In genomic region chr21:41195311-41195710, GRCh38 we compare ENCODE assay signal across 19 cellular contexts. TPM values are rescaled to one million over a fixed set of nuclear protein-coding genes. Genes with fewer than 3 reads are reported as not detected.
DNase-seq lines count a peak whose midpoint lies in the region; ATAC-seq, FAIRE-seq and TF ChIP-seq lines count a peak whose summit lies in the region.
"Had no signal": no experiment of that assay in that cellular context is flagged by ENCODE, and none has a peak within 500 bp of the region (broad histone marks: within the 10 kb centered on the region; RNA-seq: fewer than 3 reads in every experiment).

No MANE protein-coding gene starts in this region.

- no peak overlapping the region for H2BK12ac ChIP-seq in H1 (ENCODE audit: low read depth, low read length)

- H3K23ac ChIP-seq in H1 (ENCODE audit: insufficient read length) = peak overlapping the region; percentile 89

- ATAC-seq in memory B cell (ENCODE audit: low read depth) (peak; percentile 96), HG02763 (IDR thresholded peaks at IDR 0.05; ENCODE audit: unreplicated experiment) (no peak)
- ATAC-seq in stimulated activated naive B cell treated with anti-CD40 and anti-IgM and Interleukin-4, amounts not matched to agents 10 μg/mL and 1 μg/mL and 100 μg/mL, for 72 hours (replicated peaks) = peak; percentile 63 to 71
- ATAC-seq: GM23338 had no signal

- H3K4me1 ChIP-seq in H1 (replicated peaks in 1 of 4; ENCODE audit: control insufficient read depth in 3 of 4, insufficient read depth in 4 of 4, low read length in 3 of 4) = no peaks in the 10 kb centered on the region; a peak in 1 of 7 replicates
- H3K4me1 ChIP-seq: SJCRH30 had no signal

- H4K5ac ChIP-seq in H1 (ENCODE audit: insufficient read length, low read depth, low read length) = no peak overlapping the region

- no peak overlapping the region for H2BK15ac ChIP-seq in H1 (ENCODE audit: low read length)

- no peak overlapping the region for H4K8ac ChIP-seq in H1 (ENCODE audit: extremely low read depth, insufficient read depth, low read length)

- no peak for TF ChIP-seq POLR2A in H1 (IDR thresholded peaks at IDR 0.05; ENCODE audit: control extremely low read depth in 1 of 2, low read depth in 2 of 2, low read length in 2 of 2)

- H3K36me3 Mint-ChIP-seq in T-helper 1 cell treated with Interleukin-12 subunit alpha and Interleukin-12 subunit beta and Interleukin-4 antibody, amounts not matched to agents 30 μg/mL and 1 μg/mL, for 36 hours (ENCODE audit: low read depth) = no peaks in the 10 kb centered on the region
- H3K36me3 Mint-ChIP-seq in memory B cell = peaks cover 7% of the 10 kb centered on the region
- H3K36me3 Mint-ChIP-seq in stimulated activated naive B cell treated with anti-CD40 and anti-IgM and Interleukin-4, amounts not matched to agents 10 μg/mL and 1 μg/mL and 100 μg/mL, for 72 hours = peaks cover 0 to 6% of the 10 kb centered on the region in 2 donors
- H3K36me3 Mint-ChIP-seq in activated T-helper 1 cell treated with anti-CD3 and anti-CD28 coated beads, Interleukin-12 subunit alpha, Interleukin-12 subunit beta, Interleukin-2, Interleukin-4 antibody, amounts not matched to agents 30 ng/mL and 10 ng/mL and 1 ng/mL, durations not matched to agents 14 hours and 24 hours and 36 hours (ENCODE audit: low read depth) = no peaks in the 10 kb centered on the region

- no peak overlapping the region for H2AK5ac ChIP-seq in H1 (ENCODE audit: low read depth, low read length)

- no peaks in the 10 kb centered on the region for H3K36me3 ChIP-seq in H1 (ENCODE audit: control insufficient read depth in 2 of 4, insufficient read depth in 4 of 4, low read length in 3 of 4)
- H3K36me3 ChIP-seq: SJCRH30 had no signal

- no peaks in the 10 kb centered on the region for H3K27me3 ChIP-seq in H1 (replicated peaks in 1 of 4; ENCODE audit: control insufficient read depth in 3 of 4, extremely low read depth in 1 of 4, insufficient read depth in 3 of 4, low read length in 3 of 4)
- H3K27me3 ChIP-seq: SJCRH30 had no signal

- no peaks in the 10 kb centered on the region for H3K9me3 ChIP-seq in H1 (ENCODE audit: insufficient read depth in 2 of 2, low read depth in 1 of 2, low read length in 1 of 2)
- H3K9me3 ChIP-seq: SJCRH30 had no signal

- H4K91ac ChIP-seq in H1 (replicated peaks; ENCODE audit: insufficient read length, low read length) = no peak overlapping the region

- H3K18ac ChIP-seq in H1 (ENCODE audit: extremely low read depth, low read length) = no peak overlapping the region

- 92% methylated on average over 5 of the region's 5 CpGs; no CpG with 5 or more reads in 1 of the 2 experiments for WGBS in H1 (ENCODE audit: extremely low coverage in 1 of 2, insufficient coverage in 1 of 2, insufficient read length in 1 of 2, insufficient replicate concordance in 2 of 2, low coverage in 1 of 2, low lambda C conversion rate in 2 of 2, missing lambda C conversion rate in 1 of 2), 2 experiments

- no peak overlapping the region for H2AFZ ChIP-seq in H1 (ENCODE audit: low read length)
- H2AFZ ChIP-seq: GM23338, PC-9 had no signal

- no peak overlapping the region for H3K4me3 Mint-ChIP-seq in T-helper 1 cell treated with Interleukin-12 subunit alpha and Interleukin-12 subunit beta and Interleukin-4 antibody, amounts not matched to agents 30 μg/mL and 1 μg/mL, for 36 hours
- peak overlapping the region; percentile 57 for H3K4me3 Mint-ChIP-seq in memory B cell
- no peak overlapping the region for H3K4me3 Mint-ChIP-seq in stimulated activated naive B cell treated with anti-CD40 and anti-IgM and Interleukin-4, amounts not matched to agents 10 μg/mL and 1 μg/mL and 100 μg/mL, for 72 hours
- H3K4me3 Mint-ChIP-seq in activated T-helper 1 cell treated with anti-CD3 and anti-CD28 coated beads, Interleukin-12 subunit alpha, Interleukin-12 subunit beta, Interleukin-2, Interleukin-4 antibody, amounts not matched to agents 30 ng/mL and 10 ng/mL and 1 ng/mL, durations not matched to agents 14 hours and 24 hours and 36 hours = no peak overlapping the region
- H3K4me3 Mint-ChIP-seq: GM23338 had no signal

- no peak overlapping the region for H2BK120ac ChIP-seq in H1 (replicated peaks; ENCODE audit: low read depth, low read length)

- no peak overlapping the region for H3K4me3 ChIP-seq in H1 (ENCODE audit: extremely low read depth in 1 of 4, insufficient read depth in 2 of 4, low read depth in 3 of 4, low read length in 4 of 4)
- H3K4me3 ChIP-seq: GM23338, PC-9, SJCRH30 had no signal

- H3K4ac ChIP-seq in H1 (replicated peaks; ENCODE audit: insufficient read length, low read depth, low read length) = no peak overlapping the region

- H4K20me1 ChIP-seq in H1 (replicated peaks in 1 of 2; ENCODE audit: control insufficient read depth in 1 of 2, insufficient read depth in 2 of 2, low read length in 2 of 2) = no peaks in the 10 kb centered on the region

- CTCF ChIA-PET in H1 (lab: Charles Lee; ENCODE audit: partially characterized antibody) = no interaction called here

- H2BK5ac ChIP-seq in H1 (ENCODE audit: low read depth, low read length) = no peak overlapping the region

- no peak overlapping the region for H3K4me2 ChIP-seq in H1 (ENCODE audit: insufficient read depth in 1 of 2, low read depth in 2 of 2, low read length in 2 of 2)
- H3K4me2 ChIP-seq: GM23338, PC-9 had no signal

- H3K27me3 Mint-ChIP-seq in T-helper 1 cell treated with Interleukin-12 subunit alpha and Interleukin-12 subunit beta and Interleukin-4 antibody, amounts not matched to agents 30 μg/mL and 1 μg/mL, for 36 hours (ENCODE audit: low read depth) = no peaks in the 10 kb centered on the region
- no peaks in the 10 kb centered on the region for H3K27me3 Mint-ChIP-seq in memory B cell
- H3K27me3 Mint-ChIP-seq in stimulated activated naive B cell treated with anti-CD40 and anti-IgM and Interleukin-4, amounts not matched to agents 10 μg/mL and 1 μg/mL and 100 μg/mL, for 72 hours = peaks cover 0 to under 1% of the 10 kb centered on the region in 2 donors
- H3K27me3 Mint-ChIP-seq in activated T-helper 1 cell treated with anti-CD3 and anti-CD28 coated beads, Interleukin-12 subunit alpha, Interleukin-12 subunit beta, Interleukin-2, Interleukin-4 antibody, amounts not matched to agents 30 ng/mL and 10 ng/mL and 1 ng/mL, durations not matched to agents 14 hours and 24 hours and 36 hours (ENCODE audit: insufficient read depth) = peaks cover 2% of the 10 kb centered on the region

- DNase-seq in T-helper 1 cell (no peak), H1 (ENCODE audit: low read depth in 1 of 2, low spot score in 2 of 2) (no peak), memory B cell (ENCODE audit: low spot score in 2 of 2) (peak in 1 of 2 donors; percentile 14), NCI-H748 (lab: John Stamatoyannopoulos, UW; ENCODE audit: unreplicated experiment) (no peak)
- DNase-seq in stimulated activated naive B cell treated with anti-CD40 and anti-IgM and Interleukin-4, amounts not matched to agents 10 μg/mL and 1 μg/mL and 100 μg/mL, for 72 hours = no peak
- DNase-seq in activated T-helper 1 cell treated with anti-CD3 and anti-CD28 coated beads, Interleukin-12 subunit alpha, Interleukin-12 subunit beta, Interleukin-2, Interleukin-4 antibody, amounts not matched to agents 30 ng/mL and 10 ng/mL and 1 ng/mL, durations not matched to agents 14 hours and 24 hours and 36 hours (ENCODE audit: low spot score) = no peak
- DNase-seq: DMS79 treated with DMSO at 0.1 percent for 48 hours, KBM-7, NCI-H1417 treated with DMSO at 0.1 percent for 48 hours, NCI-H1930, NCI-H226, NCI-H524, PC-9, SJCRH30 had no signal

- no peak for TF ChIP-seq RAD21 in H1 (IDR thresholded peaks at IDR 0.05 in 1 of 2, conservative IDR thresholded peaks at IDR 0.05 in 1 of 2; ENCODE audit: low read depth in 2 of 2, low read length in 2 of 2)

- H3K9ac ChIP-seq in H1 (replicated peaks in 1 of 4; ENCODE audit: extremely low read depth in 1 of 4, low read depth in 3 of 4, low read length in 3 of 4) = no peak overlapping the region

- H3K79me2 ChIP-seq in H1 (ENCODE audit: control insufficient read depth in 1 of 2, insufficient read depth in 2 of 2, low read length in 2 of 2) = no peaks in the 10 kb centered on the region

- intact Hi-C loops in activated T-helper 1 cell treated with anti-CD3 and anti-CD28 coated beads, Interleukin-12 subunit alpha, Interleukin-12 subunit beta, Interleukin-2, Interleukin-4 antibody, amounts not matched to agents 30 ng/mL and 10 ng/mL and 1 ng/mL, durations not matched to agents 14 hours and 24 hours and 36 hours (cut with micrococcal nuclease) = no loop called here

- no peak overlapping the region for H3K27ac ChIP-seq in H1 (ENCODE audit: low read depth, low read length)
- H3K27ac ChIP-seq: 22Rv1, PC-9, SJCRH30 had no signal

- peak overlapping the region; percentile 31 for H3K27ac Mint-ChIP-seq in T-helper 1 cell treated with Interleukin-12 subunit alpha and Interleukin-12 subunit beta and Interleukin-4 antibody, amounts not matched to agents 30 μg/mL and 1 μg/mL, for 36 hours
- H3K27ac Mint-ChIP-seq in memory B cell = peak overlapping the region; percentile 56
- H3K27ac Mint-ChIP-seq in stimulated activated naive B cell treated with anti-CD40 and anti-IgM and Interleukin-4, amounts not matched to agents 10 μg/mL and 1 μg/mL and 100 μg/mL, for 72 hours = no peak overlapping the region
- no peak overlapping the region for H3K27ac Mint-ChIP-seq in activated T-helper 1 cell treated with anti-CD3 and anti-CD28 coated beads, Interleukin-12 subunit alpha, Interleukin-12 subunit beta, Interleukin-2, Interleukin-4 antibody, amounts not matched to agents 30 ng/mL and 10 ng/mL and 1 ng/mL, durations not matched to agents 14 hours and 24 hours and 36 hours
- H3K27ac Mint-ChIP-seq: GM23338 had no signal

- FAIRE-seq in H1 (lab: Jason Lieb, UNC) = no peak

- POLR2A ChIA-PET in H1 (lab: Charles Lee; ENCODE audit: partially characterized antibody) = no interaction called here

- H2BK20ac ChIP-seq in H1 (ENCODE audit: low read length) = no peak overlapping the region

- H3K79me1 ChIP-seq in H1 (ENCODE audit: low read depth, low read length) = no peaks in the 10 kb centered on the region

- H3K9me3 Mint-ChIP-seq in T-helper 1 cell treated with Interleukin-12 subunit alpha and Interleukin-12 subunit beta and Interleukin-4 antibody, amounts not matched to agents 30 μg/mL and 1 μg/mL, for 36 hours = peaks cover 5% of the 10 kb centered on the region
- peaks cover 1% of the 10 kb centered on the region for H3K9me3 Mint-ChIP-seq in memory B cell
- no peaks in the 10 kb centered on the region for H3K9me3 Mint-ChIP-seq in stimulated activated naive B cell treated with anti-CD40 and anti-IgM and Interleukin-4, amounts not matched to agents 10 μg/mL and 1 μg/mL and 100 μg/mL, for 72 hours
- peaks cover 5% of the 10 kb centered on the region for H3K9me3 Mint-ChIP-seq in activated T-helper 1 cell treated with anti-CD3 and anti-CD28 coated beads, Interleukin-12 subunit alpha, Interleukin-12 subunit beta, Interleukin-2, Interleukin-4 antibody, amounts not matched to agents 30 ng/mL and 10 ng/mL and 1 ng/mL, durations not matched to agents 14 hours and 24 hours and 36 hours

- TF ChIP-seq EP300 in H1 (IDR thresholded peaks at IDR 0.05; ENCODE audit: borderline replicate concordance in 1 of 2, low read depth in 2 of 2, low read length in 2 of 2) = no peak

- H3K4me1 Mint-ChIP-seq in T-helper 1 cell treated with Interleukin-12 subunit alpha and Interleukin-12 subunit beta and Interleukin-4 antibody, amounts not matched to agents 30 μg/mL and 1 μg/mL, for 36 hours (ENCODE audit: low read depth) = peaks cover 6% of the 10 kb centered on the region
- H3K4me1 Mint-ChIP-seq in memory B cell = peaks cover 30% of the 10 kb centered on the region
- peaks cover 22 to 23% of the 10 kb centered on the region in 2 donors for H3K4me1 Mint-ChIP-seq in stimulated activated naive B cell treated with anti-CD40 and anti-IgM and Interleukin-4, amounts not matched to agents 10 μg/mL and 1 μg/mL and 100 μg/mL, for 72 hours
- no peaks in the 10 kb centered on the region for H3K4me1 Mint-ChIP-seq in activated T-helper 1 cell treated with anti-CD3 and anti-CD28 coated beads, Interleukin-12 subunit alpha, Interleukin-12 subunit beta, Interleukin-2, Interleukin-4 antibody, amounts not matched to agents 30 ng/mL and 10 ng/mL and 1 ng/mL, durations not matched to agents 14 hours and 24 hours and 36 hours (ENCODE audit: low read depth)

- no peak overlapping the region for H3K56ac ChIP-seq in H1 (replicated peaks; ENCODE audit: insufficient read length, low read depth, low read length)

- no peaks in the 10 kb centered on the region for H3K23me2 ChIP-seq in H1 (ENCODE audit: low read depth, low read length)

- H3K14ac ChIP-seq in H1 (ENCODE audit: insufficient read length) = no peak overlapping the region

- no peak for TF ChIP-seq CTCF in H1 (IDR thresholded peaks at IDR 0.05; ENCODE audit: control extremely low read depth in 1 of 3, insufficient read depth in 1 of 3, low read depth in 1 of 3, low read length in 3 of 3)

RNA-seq across cellular contexts. Expression of gene BACE2, which starts 27.4 kb away (rescaled TPM):
- total RNA-seq in H1 (2021; fragmentation: NEBNext Ultra II Directional; extraction: Animal tissue kit (Norgen Biotek cat#: 25700)) = 8.1 and 9.9 TPM in 2 replicates
- 10.9 and 12.2 TPM in 2 replicates for polyA plus RNA-seq in H1 (2011; rRNA removed)
- 8.9 TPM for polyA plus RNA-seq in H1 (2011; cell fraction: cytosol; rRNA removed)
- 10.9 TPM for polyA plus RNA-seq in H1 (2011; cell fraction: nucleus; rRNA removed)
- 8.6 to 10.5 TPM (median 9.6 TPM) in 4 replicates for polyA plus RNA-seq in H1 (2012, experiment 1 of 2)
- polyA plus RNA-seq in H1 (2012, experiment 2 of 2) = 8.1 TPM
- polyA plus RNA-seq in H1 (2013, experiment 1 of 2) = 12.5 TPM
- 13.6 TPM for polyA plus RNA-seq in H1 (2013, experiment 2 of 2)
- 11.9 and 13.3 TPM in 2 replicates for polyA minus RNA-seq in H1 (2011; rRNA and poly(A)+ RNA removed)
- 7.4 TPM for polyA minus RNA-seq in H1 (2011; cell fraction: cytosol; rRNA and poly(A)+ RNA removed)
- 6.3 TPM for polyA minus RNA-seq in H1 (2011; cell fraction: nucleus; rRNA and poly(A)+ RNA removed)
- 0.81 and 1.8 TPM in 2 replicates for total RNA-seq in activated T-helper 1 cell treated with anti-CD3 and anti-CD28 coated beads, Interleukin-12 subunit alpha, Interleukin-12 subunit beta, Interleukin-2, Interleukin-4 antibody, amounts not matched to agents 30 ng/mL and 10 ng/mL and 1 ng/mL, durations not matched to agents 14 hours and 24 hours and 36 hours
- total RNA-seq: G401, SJCRH30 had no signal

Comparison
In these comparisons a context has a peak if more than half of its experiments do, and no peak if none do; other contexts are left out.
1. H3K27ac Mint-ChIP-seq: peak in T-helper 1 cell treated with Interleukin-12 subunit alpha and Interleukin-12 subunit beta and Interleukin-4 antibody, amounts not matched to agents 30 μg/mL and 1 μg/mL, for 36 hours (single experiment) and memory B cell (single experiment); none in stimulated activated naive B cell treated with anti-CD40 and anti-IgM and Interleukin-4, amounts not matched to agents 10 μg/mL and 1 μg/mL and 100 μg/mL, for 72 hours (single experiment) and activated T-helper 1 cell treated with anti-CD3 and anti-CD28 coated beads, Interleukin-12 subunit alpha, Interleukin-12 subunit beta, Interleukin-2, Interleukin-4 antibody, amounts not matched to agents 30 ng/mL and 10 ng/mL and 1 ng/mL, durations not matched to agents 14 hours and 24 hours and 36 hours (single experiment).